Comparison of ENCODE assay signal across 8 cellular contexts in the genomic region with DNA sequence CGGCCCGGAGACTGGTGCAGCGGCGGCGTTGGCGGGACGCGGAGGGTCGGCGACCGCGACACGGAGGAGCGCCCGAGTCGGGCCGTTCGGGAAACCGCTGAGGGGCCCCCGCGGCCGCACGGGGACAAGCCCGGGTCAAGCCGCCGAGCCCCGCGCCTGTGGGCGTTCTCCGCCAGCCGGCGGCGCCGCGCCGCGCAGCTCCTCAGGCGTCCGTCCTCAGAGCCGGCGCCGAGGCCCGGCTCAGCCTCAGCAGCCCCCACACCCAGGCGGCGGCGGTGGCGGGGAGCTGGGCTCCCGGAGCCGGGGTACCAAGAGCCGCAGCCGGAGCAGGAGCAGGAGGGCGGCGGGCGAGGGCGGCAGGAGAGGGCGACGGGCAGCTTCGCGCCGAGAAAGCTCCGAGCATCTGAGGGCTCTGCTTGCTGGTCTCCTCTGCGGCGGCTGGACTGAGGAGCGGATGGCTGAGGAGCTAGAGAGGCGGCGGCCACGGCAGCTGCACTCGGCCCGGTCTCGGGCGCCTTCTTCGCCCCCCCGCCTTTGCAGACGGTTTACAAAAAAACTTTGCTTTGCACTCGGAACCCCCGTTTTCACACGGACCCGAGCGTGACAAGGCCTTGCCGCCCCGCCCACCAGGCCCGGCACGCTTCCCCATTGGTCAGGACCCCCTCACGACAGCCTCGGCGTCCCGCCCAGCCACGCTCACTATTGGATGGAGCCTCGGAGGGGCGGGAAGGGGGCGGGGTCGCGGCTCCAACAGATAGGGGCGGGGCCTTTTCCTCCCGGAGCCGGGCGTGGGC. TPM values are rescaled to one million over a fixed set of nuclear protein-coding genes. Genes with fewer than 3 reads are reported as not detected.
A peak's percentile ranks its signal among the peaks of the same experiment; 100 is the strongest.
DNase-seq lines count a peak whose midpoint lies in the region; ATAC-seq and TF ChIP-seq lines count a peak whose summit lies in the region.

A gene with protein sequence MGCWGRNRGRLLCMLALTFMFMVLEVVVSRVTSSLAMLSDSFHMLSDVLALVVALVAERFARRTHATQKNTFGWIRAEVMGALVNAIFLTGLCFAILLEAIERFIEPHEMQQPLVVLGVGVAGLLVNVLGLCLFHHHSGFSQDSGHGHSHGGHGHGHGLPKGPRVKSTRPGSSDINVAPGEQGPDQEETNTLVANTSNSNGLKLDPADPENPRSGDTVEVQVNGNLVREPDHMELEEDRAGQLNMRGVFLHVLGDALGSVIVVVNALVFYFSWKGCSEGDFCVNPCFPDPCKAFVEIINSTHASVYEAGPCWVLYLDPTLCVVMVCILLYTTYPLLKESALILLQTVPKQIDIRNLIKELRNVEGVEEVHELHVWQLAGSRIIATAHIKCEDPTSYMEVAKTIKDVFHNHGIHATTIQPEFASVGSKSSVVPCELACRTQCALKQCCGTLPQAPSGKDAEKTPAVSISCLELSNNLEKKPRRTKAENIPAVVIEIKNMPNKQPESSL (minus strand): TSS at position 522 of the 794 bp plus-strand sequence. CDS start 549 bp downstream, outside the sequence.

- intact Hi-C loops in esophagus squamous epithelium (cut with DNase I), result loop anchor here (5.0 kb wide), 1 partner anchor 73 kb away; no protein-coding TSS in a partner anchor

- H3K4me3 Mint-ChIP-seq in activated T-cell treated with anti-CD3 and anti-CD28 coated beads, Interleukin-2, amount 50 U/mL, for 72 hours, result peak within 1 kb of the TSS; percentile 94 to 98
- H3K4me3 Mint-ChIP-seq in naive B cell, result peak within 1 kb of the TSS; percentile 85 to 95 (median 92)
- H3K4me3 Mint-ChIP-seq in stimulated activated memory B cell treated with anti-CD40 and anti-IgM and Interleukin-4, amounts not matched to agents 10 μg/mL and 1 μg/mL and 100 μg/mL, for 72 hours, result peak within 1 kb of the TSS; percentile 92

- H3K27ac ChIP-seq in KMS-11, result peak within 1 kb of the TSS; percentile 67
- H3K27ac ChIP-seq in Peyer's patch, result peak within 1 kb of the TSS; percentile 90 to 98 (median 94)
- H3K27ac ChIP-seq in esophagus squamous epithelium, result peak within 1 kb of the TSS; percentile 94 to 97 (median 97)

- peak within 1 kb of the TSS; percentile 98 for H3K4me3 ChIP-seq in KMS-11 (IDR thresholded peaks at IDR 0.05; ENCODE audit: insufficient read depth, low read depth, low read length)
- H3K4me3 ChIP-seq in Peyer's patch, result peak within 1 kb of the TSS; percentile 67 to 90 (median 84)
- peak within 1 kb of the TSS; percentile 87 to 99 (median 91) for H3K4me3 ChIP-seq in esophagus squamous epithelium

- no peaks in the 10 kb centered on the region for H3K27me3 ChIP-seq in KMS-11 (ENCODE audit: insufficient read depth, low read depth)
- no peaks in the 10 kb centered on the region for H3K27me3 ChIP-seq in Peyer's patch
- no peaks in the 10 kb centered on the region for H3K27me3 ChIP-seq in esophagus squamous epithelium

- peak; percentile 92 to 94 for TF ChIP-seq POLR2A in Peyer's patch (IDR thresholded peaks at IDR 0.05)
- peak in 3 of 4 donors; percentile 83 to 97 (median 92) for TF ChIP-seq POLR2A in esophagus squamous epithelium (IDR thresholded peaks at IDR 0.05)

- H3K36me3 Mint-ChIP-seq in activated T-cell treated with anti-CD3 and anti-CD28 coated beads, Interleukin-2, amount 50 U/mL, for 72 hours (ENCODE audit: insufficient read depth in 2 of 2), result peaks cover under 1 to 2% of the 10 kb centered on the region in 2 donors
- H3K36me3 Mint-ChIP-seq in naive B cell, result no peaks in the 10 kb centered on the region
- H3K36me3 Mint-ChIP-seq in stimulated activated memory B cell treated with anti-CD40 and anti-IgM and Interleukin-4, amounts not matched to agents 10 μg/mL and 1 μg/mL and 100 μg/mL, for 72 hours, result peaks cover 2% of the 10 kb centered on the region

- H3K27me3 Mint-ChIP-seq in activated T-cell treated with anti-CD3 and anti-CD28 coated beads, Interleukin-2, amount 50 U/mL, for 72 hours (ENCODE audit: low read depth), result no peaks in the 10 kb centered on the region
- H3K27me3 Mint-ChIP-seq in naive B cell, result no peaks in the 10 kb centered on the region
- H3K27me3 Mint-ChIP-seq in stimulated activated memory B cell treated with anti-CD40 and anti-IgM and Interleukin-4, amounts not matched to agents 10 μg/mL and 1 μg/mL and 100 μg/mL, for 72 hours, result no peaks in the 10 kb centered on the region

- peak within 1 kb of the TSS; percentile 74 for H2AFZ ChIP-seq in KMS-11 (ENCODE audit: low read depth)

- H3K79me2 ChIP-seq in KMS-11 (ENCODE audit: insufficient read depth, low read depth), result peaks cover 41% of the 10 kb centered on the region; the same call in 1 of the 2 replicates

- H3K36me3 ChIP-seq in KMS-11 (ENCODE audit: insufficient read depth), result no peaks in the 10 kb centered on the region; the same call in 1 of the 2 replicates
- H3K36me3 ChIP-seq in Peyer's patch, result peaks cover 0 to 11% (median 0%) of the 10 kb centered on the region in 3 donors
- H3K36me3 ChIP-seq in esophagus squamous epithelium, result peaks cover 0 to 20% (median 0%) of the 10 kb centered on the region in 3 donors

- ATAC-seq in GM21737 (IDR thresholded peaks at IDR 0.05; ENCODE audit: unreplicated experiment) (peak; percentile 81), naive B cell (ENCODE audit: low read depth in 2 of 2) (peak; percentile 86 to 87)
- ATAC-seq in activated T-cell treated with anti-CD3 and anti-CD28 coated beads, Interleukin-2, amount 50 U/mL, for 72 hours (replicated peaks in 1 of 2), result peak; percentile 92
- peak; percentile 96 for ATAC-seq in stimulated activated memory B cell treated with anti-CD40 and anti-IgM and Interleukin-4, amounts not matched to agents 10 μg/mL and 1 μg/mL and 100 μg/mL, for 72 hours

- peaks cover 42% of the 10 kb centered on the region for H3K4me1 Mint-ChIP-seq in activated T-cell treated with anti-CD3 and anti-CD28 coated beads, Interleukin-2, amount 50 U/mL, for 72 hours (ENCODE audit: low read depth)
- H3K4me1 Mint-ChIP-seq in naive B cell, result peaks cover 20 to 33% (median 23%) of the 10 kb centered on the region in 3 donors
- H3K4me1 Mint-ChIP-seq in stimulated activated memory B cell treated with anti-CD40 and anti-IgM and Interleukin-4, amounts not matched to agents 10 μg/mL and 1 μg/mL and 100 μg/mL, for 72 hours, result peaks cover 33% of the 10 kb centered on the region

- TF ChIP-seq CTCF in KMS-11 (conservative IDR thresholded peaks at IDR 0.05; ENCODE audit: low read depth, low read length) (no peak), Peyer's patch (IDR thresholded peaks at IDR 0.05) (peak in 2 of 6 experiments; percentile 1 to 13), esophagus squamous epithelium (IDR thresholded peaks at IDR 0.05) (peak in 1 of 6 experiments; percentile 8)

- DNase-seq in DMS53 treated with DMSO at 0.1 percent for 48 hours (lab: John Stamatoyannopoulos, UW; ENCODE audit: unreplicated experiment) (peak; percentile 95), Peyer's patch (peak; percentile 100), esophagus squamous epithelium (lab: John Stamatoyannopoulos, UW) (peak; percentile 93), naive B cell (peak; percentile 99)
- DNase-seq in activated T-cell treated with anti-CD3 and anti-CD28 coated beads, Interleukin-2, amount 50 U/mL, for 72 hours, result peak; percentile 100

- H4K20me1 ChIP-seq in KMS-11 (ENCODE audit: insufficient read depth), result peaks cover 14% of the 10 kb centered on the region; the same call in 1 of the 2 replicates

- H3K9me3 Mint-ChIP-seq in activated T-cell treated with anti-CD3 and anti-CD28 coated beads, Interleukin-2, amount 50 U/mL, for 72 hours, result no peaks in the 10 kb centered on the region
- H3K9me3 Mint-ChIP-seq in naive B cell, result no peaks in the 10 kb centered on the region
- H3K9me3 Mint-ChIP-seq in stimulated activated memory B cell treated with anti-CD40 and anti-IgM and Interleukin-4, amounts not matched to agents 10 μg/mL and 1 μg/mL and 100 μg/mL, for 72 hours, result no peaks in the 10 kb centered on the region

- WGBS in esophagus squamous epithelium, 2 donors, result 0% methylated on average over 17 of the region's 97 CpGs; no CpG with 5 or more reads in 1 of the 2 donors

- peak within 1 kb of the TSS; percentile 66 for H3K9ac ChIP-seq in KMS-11

- H3K27ac Mint-ChIP-seq in activated T-cell treated with anti-CD3 and anti-CD28 coated beads, Interleukin-2, amount 50 U/mL, for 72 hours, result peak within 1 kb of the TSS; percentile 90
- H3K27ac Mint-ChIP-seq in naive B cell, result peak within 1 kb of the TSS; percentile 76 to 93 (median 90)
- H3K27ac Mint-ChIP-seq in stimulated activated memory B cell treated with anti-CD40 and anti-IgM and Interleukin-4, amounts not matched to agents 10 μg/mL and 1 μg/mL and 100 μg/mL, for 72 hours, result peak within 1 kb of the TSS; percentile 86

- H3K4me2 ChIP-seq in KMS-11, result peak within 1 kb of the TSS; percentile 92

- peaks cover 62% of the 10 kb centered on the region for H3K4me1 ChIP-seq in KMS-11 (ENCODE audit: low read depth, poor library complexity, severe bottlenecking)
- H3K4me1 ChIP-seq in Peyer's patch, result peaks cover 0 to 16% (median 8%) of the 10 kb centered on the region in 4 donors
- H3K4me1 ChIP-seq in esophagus squamous epithelium, result peaks cover 3 to 63% (median 21%) of the 10 kb centered on the region in 3 donors

- H3K9me3 ChIP-seq in Peyer's patch, result no peaks in the 10 kb centered on the region
- no peaks in the 10 kb centered on the region for H3K9me3 ChIP-seq in esophagus squamous epithelium

RNA-seq across cellular contexts. Expression of the gene that starts here (rescaled TPM):
- total RNA-seq in Peyer's patch (10 to 100 TPM in 3 of 4 donors, 1 to 10 TPM in 1; 5.8 to 44.7 (median 34.9) TPM), esophagus squamous epithelium (10 to 100 TPM in 2 of 4 donors, 1 to 10 TPM in 2; 8.3 to 12.4 (median 10.3) TPM)
- 1 to 10 TPM; 8.0 to 8.6 TPM for total RNA-seq in activated T-cell treated with anti-CD3 and anti-CD28 coated beads, Interleukin-2, amount 50 U/mL, for 72 hours
- 1 to 10 TPM in 2 of 6 donors, under 1 TPM in 4; 0.73 to 1.7 (median 1.00) TPM for polyA plus RNA-seq in naive B cell (ENCODE audit: low read depth in 6 of 6)

Comparison
In these comparisons a context has a peak if more than half of its experiments do, and no peak if none do; other contexts are left out.
1. Peak in every context shown above with its lines: DNase-seq, ATAC-seq, H3K4me3 ChIP-seq and H3K27ac ChIP-seq.